ENCODE assay signal across 8 cellular contexts in the genomic region with DNA sequence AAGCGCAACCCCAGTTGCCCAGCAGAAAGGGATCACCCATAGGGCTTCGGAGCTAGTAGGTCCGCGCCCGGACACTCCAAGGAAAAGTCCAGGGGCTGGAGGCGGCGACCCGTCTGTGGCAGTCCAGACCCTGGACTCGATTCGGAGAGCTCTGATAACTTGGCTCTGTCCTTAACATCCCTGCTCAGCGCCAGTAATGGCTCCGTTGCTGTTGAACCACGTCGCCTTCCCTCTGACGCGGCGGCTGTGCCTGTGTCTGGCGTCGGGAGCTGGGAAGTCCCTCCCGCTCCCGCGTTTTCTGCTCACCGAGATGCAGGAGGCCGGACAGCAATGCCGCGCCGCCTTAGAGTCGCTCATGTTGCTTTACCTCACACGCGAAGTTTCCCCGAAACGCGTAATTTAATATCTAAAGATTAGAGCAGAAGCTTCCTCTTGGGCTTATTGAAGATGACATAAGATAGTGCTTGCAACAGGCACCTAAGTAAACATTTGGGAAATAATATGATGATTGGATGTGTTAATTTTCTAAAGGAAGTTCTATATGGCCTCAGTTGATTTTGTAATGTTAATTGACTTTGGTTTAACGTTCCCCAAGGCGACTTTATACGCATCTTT. TPM values are rescaled to one million over a fixed set of nuclear protein-coding genes. Genes with fewer than 3 reads are reported as not detected.
DNase-seq lines count a peak whose midpoint lies in the region; ATAC-seq and TF ChIP-seq lines count a peak whose summit lies in the region.

No MANE protein-coding gene starts in this region.

- CTCF ChIA-PET in CD4-positive, alpha-beta memory T cell (lab: Charles Lee; ENCODE audit: partially characterized antibody), result interaction anchor here (1.5 to 4.8 kb wide), 2 partner anchors 9 to 59 kb away, joined by 6 to 47 read pairs; no protein-coding TSS in a partner anchor

- H3K9ac ChIP-seq in NT2/D1 (ENCODE audit: insufficient read length, low read depth) (peak overlapping the region; percentile 73), muscle layer of colon (ENCODE audit: low read length) (peak overlapping the region; percentile 47)

- peak overlapping the region; percentile 84 for H3K27ac ChIP-seq in CD4-positive, alpha-beta memory T cell (ENCODE audit: low read depth, low read length)
- H3K27ac ChIP-seq in esophagus squamous epithelium, result peak overlapping the region; percentile 94 to 100 (median 98)
- H3K27ac ChIP-seq in muscle layer of colon (ENCODE audit: low read depth, low read length), result peak overlapping the region; percentile 79

- no peaks in the 10 kb centered on the region for H3K9me3 ChIP-seq in CD4-positive, alpha-beta memory T cell (ENCODE audit: control insufficient read depth in 1 of 2, low read length in 2 of 2)
- no peaks in the 10 kb centered on the region for H3K9me3 ChIP-seq in NT2/D1 (ENCODE audit: insufficient read depth, low read length)
- H3K9me3 ChIP-seq in esophagus squamous epithelium, result no peaks in the 10 kb centered on the region
- H3K9me3 ChIP-seq in muscle layer of colon (ENCODE audit: low read length), result no peaks in the 10 kb centered on the region

- intact Hi-C loops in CD4-positive, alpha-beta memory T cell (cut with micrococcal nuclease), result loop anchor here (1.0 to 2.0 kb wide), 3 partner anchors 12 to 1848 kb away; no protein-coding TSS in a partner anchor
- intact Hi-C loops in esophagus squamous epithelium (cut with DNase I), result loop anchor here (5.0 kb wide), 1 partner anchor 60 kb away; no protein-coding TSS in a partner anchor

- ATAC-seq in GM21381 (IDR thresholded peaks at IDR 0.05; ENCODE audit: unreplicated experiment), result peak; percentile 6
- ATAC-seq in activated T-cell treated with anti-CD3 and anti-CD28 coated beads, Interleukin-2, amount 50 U/mL, for 72 hours (replicated peaks in 1 of 2), result peak in 1 of 2 donors; percentile 23

- H3K4me1 ChIP-seq in CD4-positive, alpha-beta memory T cell (ENCODE audit: insufficient read depth, low read length), result peaks cover 28% of the 10 kb centered on the region
- H3K4me1 ChIP-seq in NT2/D1 (ENCODE audit: insufficient read depth, insufficient read length), result no peaks in the 10 kb centered on the region
- peaks cover 3 to 26% (median 5%) of the 10 kb centered on the region in 3 donors for H3K4me1 ChIP-seq in esophagus squamous epithelium
- peaks cover 11% of the 10 kb centered on the region for H3K4me1 ChIP-seq in muscle layer of colon (ENCODE audit: insufficient read depth, low read length)

- DNase-seq in CD4-positive, alpha-beta memory T cell, result peak in 4 of 5 donors; percentile 58 to 82 (median 62)
- DNase-seq in HT1080 (ENCODE audit: low read depth) (peak; percentile 80), NT2/D1 (ENCODE audit: low read depth, low spot score) (peak; percentile 81), esophagus squamous epithelium (lab: John Stamatoyannopoulos, UW) (peak; percentile 47)
- DNase-seq in activated T-cell treated with anti-CD3 and anti-CD28 coated beads, Interleukin-2, amount 50 U/mL, for 72 hours, result peak; percentile 55 to 75
- DNase-seq in stimulated activated CD8-positive, alpha-beta memory T cell treated with anti-CD3 and anti-CD28 coated beads, Interleukin-7, amount 100 ng/mL, for 4 hours (ENCODE audit: low read depth in 2 of 2), result peak; percentile 19 to 40

- peaks cover 17 to 43% (median 32%) of the 10 kb centered on the region in 4 donors for H3K4me1 Mint-ChIP-seq in CD4-positive, alpha-beta memory T cell
- peaks cover 20% of the 10 kb centered on the region for H3K4me1 Mint-ChIP-seq in activated T-cell treated with anti-CD3 and anti-CD28 coated beads, Interleukin-2, amount 50 U/mL, for 72 hours (ENCODE audit: low read depth)

- peak overlapping the region; percentile 89 to 99 (median 97) for H3K27ac Mint-ChIP-seq in CD4-positive, alpha-beta memory T cell
- peak overlapping the region; percentile 91 for H3K27ac Mint-ChIP-seq in activated T-cell treated with anti-CD3 and anti-CD28 coated beads, Interleukin-2, amount 50 U/mL, for 72 hours

- H3K4me3 Mint-ChIP-seq in CD4-positive, alpha-beta memory T cell, result peak overlapping the region; percentile 89 to 98 (median 96)
- H3K4me3 Mint-ChIP-seq in activated T-cell treated with anti-CD3 and anti-CD28 coated beads, Interleukin-2, amount 50 U/mL, for 72 hours, result peak overlapping the region; percentile 95 to 98

- no peak for TF ChIP-seq CTCF in esophagus squamous epithelium (IDR thresholded peaks at IDR 0.05)

- peaks cover 0 to 4% (median 0%) of the 10 kb centered on the region in 8 donors for H3K9me3 Mint-ChIP-seq in CD4-positive, alpha-beta memory T cell
- no peaks in the 10 kb centered on the region for H3K9me3 Mint-ChIP-seq in activated T-cell treated with anti-CD3 and anti-CD28 coated beads, Interleukin-2, amount 50 U/mL, for 72 hours

- peaks cover 0 to 7% of the 10 kb centered on the region in 2 donors for H3K27me3 Mint-ChIP-seq in CD4-positive, alpha-beta memory T cell
- H3K27me3 Mint-ChIP-seq in activated T-cell treated with anti-CD3 and anti-CD28 coated beads, Interleukin-2, amount 50 U/mL, for 72 hours (ENCODE audit: low read depth), result peaks cover 18% of the 10 kb centered on the region

- 5 to 21% methylated on average over 6 to 21 of the region's 36 CpGs for WGBS in esophagus squamous epithelium, 2 donors

- peaks cover 2 to 22% of the 10 kb centered on the region in 2 donors for H3K36me3 Mint-ChIP-seq in CD4-positive, alpha-beta memory T cell
- H3K36me3 Mint-ChIP-seq in activated T-cell treated with anti-CD3 and anti-CD28 coated beads, Interleukin-2, amount 50 U/mL, for 72 hours (ENCODE audit: insufficient read depth in 2 of 2), result peaks cover 1 to 5% of the 10 kb centered on the region in 2 donors

- H3K27me3 ChIP-seq in CD4-positive, alpha-beta memory T cell (ENCODE audit: insufficient read depth, low read length), result no peaks in the 10 kb centered on the region
- H3K27me3 ChIP-seq in NT2/D1 (ENCODE audit: insufficient read depth, insufficient read length) (peaks cover 11% of the 10 kb centered on the region), esophagus squamous epithelium (peaks cover 0 to 6% (median 0%) of the 10 kb centered on the region in 4 donors), muscle layer of colon (ENCODE audit: control insufficient read depth in 1 of 2, insufficient read depth in 2 of 2, low read length in 2 of 2) (no peaks in the 10 kb centered on the region)

- TF ChIP-seq POLR2A in esophagus squamous epithelium (IDR thresholded peaks at IDR 0.05), result peak in 1 of 4 donors; percentile 14

- H3K36me3 ChIP-seq in CD4-positive, alpha-beta memory T cell (ENCODE audit: insufficient read depth, low read length), result peaks cover 4% of the 10 kb centered on the region
- H3K36me3 ChIP-seq in NT2/D1 (ENCODE audit: insufficient read depth, insufficient read length, low read length) (peaks cover 11% of the 10 kb centered on the region), esophagus squamous epithelium (peaks cover 0 to 9% (median 0%) of the 10 kb centered on the region in 3 donors), muscle layer of colon (ENCODE audit: insufficient read depth, low read length) (peaks cover 2% of the 10 kb centered on the region)

- POLR2A ChIA-PET in CD4-positive, alpha-beta memory T cell (lab: Charles Lee; ENCODE audit: partially characterized antibody), result interaction anchor here (1.4 to 9.2 kb wide), 6 partner anchors 8 to 59 kb away, joined by 5 to 356 read pairs (median 49); no protein-coding TSS in a partner anchor

- peak overlapping the region; percentile 69 to 77 for H3K4me3 ChIP-seq in CD4-positive, alpha-beta memory T cell (ENCODE audit: low read length in 2 of 2)
- H3K4me3 ChIP-seq in NT2/D1 (ENCODE audit: insufficient read length, low read depth) (peak overlapping the region; percentile 55), esophagus squamous epithelium (peak overlapping the region; percentile 80 to 99 (median 91)), muscle layer of colon (ENCODE audit: low read depth in 1 of 2, low read length in 2 of 2) (peak overlapping the region; percentile 60 to 78)

RNA-seq across cellular contexts. Expression of a gene that starts 1.3 kb away (rescaled TPM):
- 10 to 100 TPM; 47.9 to 51.2 TPM for total RNA-seq in CD4-positive, alpha-beta memory T cell
- 10 to 100 TPM; 16.5 to 16.8 TPM for polyA plus RNA-seq in CD4-positive, alpha-beta memory T cell
- 9.8 and 10.2 TPM in 2 replicates for total RNA-seq in HT1080 (2014; rRNA removed; shearing (Covaris generic))
- polyA plus RNA-seq in HT1080 (2015; cell fraction: cytosol; rRNA removed), result 9.2 and 11.1 TPM in 2 replicates
- 17.1 and 30.4 TPM in 2 replicates for polyA plus RNA-seq in HT1080 (2015; cell fraction: nucleus; rRNA removed)
- 10 to 100 TPM; 26.2 to 29.4 TPM for total RNA-seq in activated T-cell treated with anti-CD3 and anti-CD28 coated beads, Interleukin-2, amount 50 U/mL, for 72 hours
- total RNA-seq in esophagus squamous epithelium, result 10 to 100 TPM in 1 of 4 donors, 1 to 10 TPM in 3; 4.4 to 10.2 (median 8.0) TPM

Comparison
In these comparisons a context has a peak if more than half of its experiments do, and no peak if none do; other contexts are left out.
1. DNase-seq: peak in every context shown above with its lines; median percentile 81 in NT2/D1; 80 in HT1080; 65 in activated T-cell treated with anti-CD3 and anti-CD28 coated beads, Interleukin-2, amount 50 U/mL, for 72 hours; 62 in CD4-positive, alpha-beta memory T cell; 47 in esophagus squamous epithelium; 30 in stimulated activated CD8-positive, alpha-beta memory T cell treated with anti-CD3 and anti-CD28 coated beads, Interleukin-7, amount 100 ng/mL, for 4 hours.